2 cellular contexts compared by ENCODE assay signal in genomic region chr14:79708426-79708825, GRCh38.
TF ChIP-seq lines count a peak whose summit lies in the region.

No MANE protein-coding gene starts in this region.

TF ChIP-seq in SK-N-SH, 30 proteins besides CTCF, POLR2A, EP300 and RAD21 (continued from another document):
- TF ChIP-seq, protein P1, sequence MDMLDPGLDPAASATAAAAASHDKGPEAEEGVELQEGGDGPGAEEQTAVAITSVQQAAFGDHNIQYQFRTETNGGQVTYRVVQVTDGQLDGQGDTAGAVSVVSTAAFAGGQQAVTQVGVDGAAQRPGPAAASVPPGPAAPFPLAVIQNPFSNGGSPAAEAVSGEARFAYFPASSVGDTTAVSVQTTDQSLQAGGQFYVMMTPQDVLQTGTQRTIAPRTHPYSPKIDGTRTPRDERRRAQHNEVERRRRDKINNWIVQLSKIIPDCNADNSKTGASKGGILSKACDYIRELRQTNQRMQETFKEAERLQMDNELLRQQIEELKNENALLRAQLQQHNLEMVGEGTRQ (IDR thresholded peaks at IDR 0.05; ENCODE audit: borderline replicate concordance, low read depth, low read length) = no peak
- no peak for TF ChIP-seq ZBTB33 (IDR thresholded peaks at IDR 0.05; ENCODE audit: borderline replicate concordance, low read depth)
- TF ChIP-seq TAF1 (IDR thresholded peaks at IDR 0.05; ENCODE audit: borderline replicate concordance, low read depth, low read length) = no peak
- no peak for TF ChIP-seq RXRA (IDR thresholded peaks at IDR 0.05; ENCODE audit: borderline replicate concordance, low read depth)
- no peak for TF ChIP-seq JUND (IDR thresholded peaks at IDR 0.05)

TF ChIP-seq in SK-N-SH treated with all-trans-retinoic acid at 6 μM for 48 hours, 23 proteins besides CTCF, POLR2A, EP300 and RAD21 (continued from another document):
- TF ChIP-seq TSHZ2 (CRISPR knock-in tag; IDR thresholded peaks at IDR 0.05) = no peak
- TF ChIP-seq, protein P2, sequence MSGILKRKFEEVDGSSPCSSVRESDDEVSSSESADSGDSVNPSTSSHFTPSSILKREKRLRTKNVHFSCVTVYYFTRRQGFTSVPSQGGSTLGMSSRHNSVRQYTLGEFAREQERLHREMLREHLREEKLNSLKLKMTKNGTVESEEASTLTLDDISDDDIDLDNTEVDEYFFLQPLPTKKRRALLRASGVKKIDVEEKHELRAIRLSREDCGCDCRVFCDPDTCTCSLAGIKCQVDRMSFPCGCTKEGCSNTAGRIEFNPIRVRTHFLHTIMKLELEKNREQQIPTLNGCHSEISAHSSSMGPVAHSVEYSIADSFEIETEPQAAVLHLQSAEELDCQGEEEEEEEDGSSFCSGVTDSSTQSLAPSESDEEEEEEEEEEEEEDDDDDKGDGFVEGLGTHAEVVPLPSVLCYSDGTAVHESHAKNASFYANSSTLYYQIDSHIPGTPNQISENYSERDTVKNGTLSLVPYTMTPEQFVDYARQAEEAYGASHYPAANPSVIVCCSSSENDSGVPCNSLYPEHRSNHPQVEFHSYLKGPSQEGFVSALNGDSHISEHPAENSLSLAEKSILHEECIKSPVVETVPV (CRISPR knock-in tag; IDR thresholded peaks at IDR 0.05) = no peak
- no peak for TF ChIP-seq TCF4 (CRISPR knock-in tag; IDR thresholded peaks at IDR 0.05; ENCODE audit: borderline replicate concordance)
- TF ChIP-seq ZFP3 (CRISPR knock-in tag; IDR thresholded peaks at IDR 0.05) = no peak
- no peak for TF ChIP-seq CREB5 (CRISPR knock-in tag; IDR thresholded peaks at IDR 0.05; ENCODE audit: low read depth)
- no peak for TF ChIP-seq PPARA (CRISPR knock-in tag; IDR thresholded peaks at IDR 0.05; ENCODE audit: borderline replicate concordance)
- TF ChIP-seq RARB (CRISPR knock-in tag; IDR thresholded peaks at IDR 0.05) = no peak
- TF ChIP-seq POU6F1 (CRISPR knock-in tag; IDR thresholded peaks at IDR 0.05; ENCODE audit: borderline replicate concordance, low read depth) = no peak
